Comparison of ENCODE assay signal across 34 cellular contexts in the genomic region with DNA sequence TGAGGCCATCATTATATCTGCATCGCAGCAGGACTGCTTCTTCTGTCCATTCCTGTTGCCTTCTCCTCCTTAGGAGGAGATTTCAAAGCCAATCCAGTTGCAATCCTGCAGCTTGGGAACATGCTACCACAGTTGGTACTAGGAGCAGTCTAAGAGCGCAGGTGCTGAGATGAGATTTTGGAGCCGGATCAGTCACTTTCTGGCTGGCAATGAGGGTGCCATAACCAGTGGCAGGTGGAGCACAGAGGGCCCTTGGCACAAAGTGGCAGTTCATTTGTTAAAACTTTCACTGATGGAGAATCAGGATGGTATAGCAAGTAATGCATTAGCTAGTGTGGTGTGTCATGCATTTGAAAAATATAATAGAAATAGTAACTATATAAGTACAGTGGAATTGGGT.
"Had no signal": no experiment of that assay in that cellular context is flagged by ENCODE, and none has a peak within 500 bp of the region (broad histone marks: within the 10 kb centered on the region; RNA-seq: fewer than 3 reads in every experiment).

No MANE protein-coding gene starts in this region.

- H3K9me3 Mint-ChIP-seq: activated B cell treated with CpG ODN at 0.5 μM for 24 hours; activated CD4-positive, alpha-beta memory T cell treated with anti-CD3 and anti-CD28 coated beads for 36 hours; activated CD8-positive, alpha-beta T cell treated with anti-CD3 and anti-CD28 coated beads for 36 hours; activated naive CD4-positive, alpha-beta T cell treated with anti-CD3 and anti-CD28 coated beads for 36 hours; activated naive CD4-positive, alpha-beta T cell treated with anti-CD3 and anti-CD28 coated beads, Interleukin-2, amount 50 U/mL, for 72 hours; activated T-cell treated with anti-CD3 and anti-CD28 coated beads, Interleukin-2, amount 50 U/mL, for 4 hours; activated T-cell treated with anti-CD3 and anti-CD28 coated beads, Interleukin-2, amount 50 U/mL, for 72 hours; activated T-helper 1 cell treated with anti-CD3 and anti-CD28 coated beads, Interleukin-12 subunit alpha, Interleukin-12 subunit beta, Interleukin-2, Interleukin-4 antibody, amounts not matched to agents 30 ng/mL and 10 ng/mL and 1 ng/mL, durations not matched to agents 14 hours and 24 hours and 36 hours; activated T-helper 17 cell treated with anti-CD3 and anti-CD28 coated beads, Interleukin-2, amount 50 U/mL, for 72 hours; T-helper 1 cell treated with Interleukin-12 subunit alpha and Interleukin-12 subunit beta and Interleukin-4 antibody, amounts not matched to agents 30 μg/mL and 1 μg/mL, for 36 hours; T-helper 2 cell treated with Interferon-gamma antibody and Interleukin-4, amounts not matched to agents 5 μg/mL and 100 μg/mL, for 36 hours had no signal

- H3K4me1 Mint-ChIP-seq: activated B cell treated with CpG ODN at 0.5 μM for 24 hours; activated CD4-positive, alpha-beta T cell treated with anti-CD3 and anti-CD28 coated beads for 36 hours; activated naive CD8-positive, alpha-beta T cell treated with anti-CD3 and anti-CD28 coated beads for 36 hours; activated T-helper 17 cell treated with anti-CD3 and anti-CD28 coated beads, Interleukin-2, amount 50 U/mL, for 72 hours had no signal

- DNase-seq: activated B cell treated with CpG ODN at 0.5 μM for 24 hours; activated CD4-positive, alpha-beta memory T cell treated with anti-CD3 and anti-CD28 coated beads for 36 hours; activated CD4-positive, alpha-beta T cell treated with anti-CD3 and anti-CD28 coated beads for 36 hours; activated CD4-positive, alpha-beta T cell treated with anti-CD3 and anti-CD28 coated beads for 48 hours; activated CD4-positive, alpha-beta T cell treated with anti-CD3 and anti-CD28 coated beads, Interleukin-2, amount 50 U/mL, for 1 hour; activated CD4-positive, alpha-beta T cell treated with anti-CD3 and anti-CD28 coated beads, Interleukin-2, amount 50 U/mL, for 4 hours; activated CD4-positive, CD25-positive, alpha-beta regulatory T cell treated with anti-CD3 and anti-CD28 coated beads, Interleukin-2, amount 50 U/mL, for 72 hours; activated CD8-positive, alpha-beta memory T cell treated with anti-CD3 and anti-CD28 coated beads, Interleukin-2, amount 50 U/mL, for 4 hours; activated CD8-positive, alpha-beta T cell treated with anti-CD3 and anti-CD28 coated beads for 36 hours; activated effector memory CD4-positive, alpha-beta T cell treated with anti-CD3 and anti-CD28 coated beads, Interleukin-2, amount 50 U/mL, for 16 hours; activated gamma-delta T cell treated with Interleukin-2 at 50 U/mL for 16 hours; activated naive CD4-positive, alpha-beta T cell; activated naive CD4-positive, alpha-beta T cell treated with anti-CD3 and anti-CD28 coated beads for 36 hours; activated naive CD4-positive, alpha-beta T cell treated with anti-CD3 and anti-CD28 coated beads, Interleukin-2, amount 50 U/mL, for 16 hours; activated naive CD8-positive, alpha-beta T cell treated with anti-CD3 and anti-CD28 coated beads for 36 hours; activated T-cell treated with anti-CD3 and anti-CD28 coated beads for 4 hours; activated T-cell treated with anti-CD3 and anti-CD28 coated beads, Interleukin-2, amount 50 U/mL, for 1 hour; activated T-cell treated with anti-CD3 and anti-CD28 coated beads, Interleukin-2, amount 50 U/mL, for 4 hours; activated T-cell treated with anti-CD3 and anti-CD28 coated beads, Interleukin-2, amount 50 U/mL, for 72 hours; adrenal gland; amniotic stem cell; aorta; body of pancreas; brain microvascular endothelial cell; central memory CD4-positive, alpha-beta T cell; cerebellar nuclear complex; T-helper 1 cell; T-helper 2 cell; T-helper 9 cell had no signal

- H3K4me3 Mint-ChIP-seq: activated B cell treated with CpG ODN at 0.5 μM for 24 hours; activated CD4-positive, alpha-beta memory T cell treated with anti-CD3 and anti-CD28 coated beads for 36 hours; activated CD4-positive, alpha-beta T cell treated with anti-CD3 and anti-CD28 coated beads for 36 hours; activated CD8-positive, alpha-beta T cell treated with anti-CD3 and anti-CD28 coated beads for 36 hours; activated naive CD4-positive, alpha-beta T cell treated with anti-CD3 and anti-CD28 coated beads for 36 hours; activated naive CD8-positive, alpha-beta T cell treated with anti-CD3 and anti-CD28 coated beads for 36 hours; activated T-cell treated with anti-CD3 and anti-CD28 coated beads, Interleukin-2, amount 50 U/mL, for 4 hours; activated T-cell treated with anti-CD3 and anti-CD28 coated beads, Interleukin-2, amount 50 U/mL, for 72 hours; activated T-helper 1 cell treated with anti-CD3 and anti-CD28 coated beads, Interleukin-12 subunit alpha, Interleukin-12 subunit beta, Interleukin-2, Interleukin-4 antibody, amounts not matched to agents 30 ng/mL and 10 ng/mL and 1 ng/mL, durations not matched to agents 14 hours and 24 hours and 36 hours; activated T-helper 17 cell treated with anti-CD3 and anti-CD28 coated beads, Interleukin-2, amount 50 U/mL, for 72 hours; T-helper 1 cell treated with Interleukin-12 subunit alpha and Interleukin-12 subunit beta and Interleukin-4 antibody, amounts not matched to agents 30 μg/mL and 1 μg/mL, for 36 hours; T-helper 2 cell treated with Interferon-gamma antibody and Interleukin-4, amounts not matched to agents 5 μg/mL and 100 μg/mL, for 36 hours had no signal

- H3K36me3 Mint-ChIP-seq: activated CD4-positive, alpha-beta memory T cell treated with anti-CD3 and anti-CD28 coated beads for 36 hours; activated naive CD4-positive, alpha-beta T cell treated with anti-CD3 and anti-CD28 coated beads, Interleukin-2, amount 50 U/mL, for 72 hours; activated naive CD8-positive, alpha-beta T cell treated with anti-CD3 and anti-CD28 coated beads for 36 hours had no signal

- H3K27ac Mint-ChIP-seq: activated B cell treated with CpG ODN at 0.5 μM for 24 hours; activated CD4-positive, alpha-beta memory T cell treated with anti-CD3 and anti-CD28 coated beads for 36 hours; activated CD4-positive, alpha-beta T cell treated with anti-CD3 and anti-CD28 coated beads for 36 hours; activated CD8-positive, alpha-beta T cell treated with anti-CD3 and anti-CD28 coated beads for 36 hours; activated naive CD4-positive, alpha-beta T cell treated with anti-CD3 and anti-CD28 coated beads for 36 hours; activated naive CD4-positive, alpha-beta T cell treated with anti-CD3 and anti-CD28 coated beads, Interleukin-2, amount 50 U/mL, for 72 hours; activated naive CD8-positive, alpha-beta T cell treated with anti-CD3 and anti-CD28 coated beads for 36 hours; activated T-cell treated with anti-CD3 and anti-CD28 coated beads, Interleukin-2, amount 50 U/mL, for 72 hours; activated T-helper 1 cell treated with anti-CD3 and anti-CD28 coated beads, Interleukin-12 subunit alpha, Interleukin-12 subunit beta, Interleukin-2, Interleukin-4 antibody, amounts not matched to agents 30 ng/mL and 10 ng/mL and 1 ng/mL, durations not matched to agents 14 hours and 24 hours and 36 hours; activated T-helper 17 cell treated with anti-CD3 and anti-CD28 coated beads, Interleukin-2, amount 50 U/mL, for 72 hours; T-helper 1 cell treated with Interleukin-12 subunit alpha and Interleukin-12 subunit beta and Interleukin-4 antibody, amounts not matched to agents 30 μg/mL and 1 μg/mL, for 36 hours; T-helper 2 cell treated with Interferon-gamma antibody and Interleukin-4, amounts not matched to agents 5 μg/mL and 100 μg/mL, for 36 hours had no signal
